10 cellular contexts compared by ENCODE assay signal in the genomic region with DNA sequence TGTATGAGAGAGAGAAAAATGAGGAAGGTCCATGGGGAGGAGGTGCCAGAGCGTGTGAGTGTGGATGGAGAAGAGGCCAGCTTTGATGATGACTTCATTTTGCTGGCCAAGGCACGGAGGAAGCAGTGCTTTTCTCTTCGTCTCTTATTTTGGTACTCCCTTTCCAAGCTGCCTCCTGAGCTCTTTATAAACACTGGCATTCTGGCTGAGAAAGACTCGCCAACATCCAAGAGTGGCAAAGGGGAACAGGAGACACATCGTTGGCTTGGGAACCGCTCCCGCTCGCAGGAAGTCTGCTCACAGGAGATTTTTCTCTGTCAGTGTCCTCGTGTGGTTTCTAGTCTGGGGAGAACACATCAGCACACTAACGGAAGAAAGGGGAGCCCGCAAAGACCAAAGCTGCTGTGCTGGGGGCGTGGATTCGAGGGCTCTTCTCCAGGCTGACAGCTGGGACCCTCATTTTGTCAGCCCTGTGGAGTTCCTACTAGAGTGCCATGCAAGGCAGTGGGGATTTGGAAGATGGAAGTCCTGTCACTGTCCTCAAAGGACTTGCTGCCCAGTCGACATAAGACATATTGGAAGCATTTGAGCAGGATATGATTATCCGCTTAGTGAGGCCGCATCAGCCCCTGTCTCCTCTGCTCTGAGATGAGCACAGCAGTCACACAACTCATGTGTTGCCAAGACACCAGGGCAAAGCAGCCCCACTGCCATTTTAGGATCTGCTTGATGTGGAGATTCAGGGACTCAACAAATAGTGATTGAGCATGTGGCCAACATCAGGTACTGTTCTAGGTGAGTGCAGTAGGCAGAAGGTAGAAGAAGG. TPM values are rescaled to one million over a fixed set of nuclear protein-coding genes. Genes with fewer than 3 reads are reported as not detected.
A peak's percentile ranks its signal among the peaks of the same experiment; 100 is the strongest.
DNase-seq lines count a peak whose midpoint lies in the region; ATAC-seq, FAIRE-seq and TF ChIP-seq lines count a peak whose summit lies in the region.
"Had no signal": no experiment of that assay in that cellular context is flagged by ENCODE, and none has a peak within 500 bp of the region (broad histone marks: within the 10 kb centered on the region; RNA-seq: fewer than 3 reads in every experiment).

No MANE protein-coding gene starts in this region.

- TF ChIP-seq EP300 in gastroesophageal sphincter (IDR thresholded peaks at IDR 0.05) (no peak), sigmoid colon (IDR thresholded peaks at IDR 0.05) (no peak)

- DNase-seq in GM19239 (ENCODE audit: insufficient read length, low spot score) = no peak
- no peak for DNase-seq in RWPE2 (ENCODE audit: low spot score)
- peak; percentile 92 for DNase-seq in sigmoid colon
- no peak for DNase-seq in NCI-H748 treated with DMSO at 0.1 percent for 48 hours (lab: John Stamatoyannopoulos, UW)
- DNase-seq in stimulated activated CD4-positive, alpha-beta T cell treated with anti-CD3 and anti-CD28 coated beads, Interleukin-4, amount 100 ng/mL, for 1 hour = no peak
- DNase-seq: PC-9 had no signal

- H3K36me3 ChIP-seq in RWPE2 (ENCODE audit: low read depth) (peaks cover 56% of the 10 kb centered on the region), gastroesophageal sphincter (peaks cover 0 to 6% of the 10 kb centered on the region in 2 donors), sigmoid colon (no peaks in the 10 kb centered on the region)

- no peaks in the 10 kb centered on the region for H3K27me3 ChIP-seq in RWPE2 (ENCODE audit: insufficient read depth, poor library complexity, severe bottlenecking)
- no peaks in the 10 kb centered on the region for H3K27me3 ChIP-seq in gastroesophageal sphincter
- H3K27me3 ChIP-seq in sigmoid colon = no peaks in the 10 kb centered on the region

- TF ChIP-seq CTCF in RWPE2 (IDR thresholded peaks at IDR 0.05; ENCODE audit: poor library complexity, severe bottlenecking) (no peak), gastroesophageal sphincter (IDR thresholded peaks at IDR 0.05) (no peak), sigmoid colon (IDR thresholded peaks at IDR 0.05) (no peak)

- H3K9me3 ChIP-seq in RWPE2 (ENCODE audit: severe bottlenecking) (no peaks in the 10 kb centered on the region), gastroesophageal sphincter (no peaks in the 10 kb centered on the region), sigmoid colon (no peaks in the 10 kb centered on the region)

- intact Hi-C loops in sigmoid colon (cut with DNase I) = no loop called here

- no peak for TF ChIP-seq POLR2A in gastroesophageal sphincter (IDR thresholded peaks at IDR 0.05)
- no peak for TF ChIP-seq POLR2A in sigmoid colon (IDR thresholded peaks at IDR 0.05)

- WGBS in gastroesophageal sphincter (ENCODE audit: low coverage in 1 of 2), 2 donors = 30 to 31% methylated on average over 10 to 12 of the region's 16 CpGs
- 46 to 78% methylated on average over 16 of the region's 16 CpGs for WGBS in sigmoid colon, 2 donors

- peak; percentile 40 for FAIRE-seq in GM19239 (lab: Jason Lieb, UNC)
- FAIRE-seq: islet of Langerhans had no signal

- peak overlapping the region; percentile 91 for H3K27ac ChIP-seq in RWPE2 (ENCODE audit: poor library complexity, severe bottlenecking)
- peak overlapping the region; percentile 17 to 97 (median 90) for H3K27ac ChIP-seq in gastroesophageal sphincter
- H3K27ac ChIP-seq in sigmoid colon = peak overlapping the region; percentile 96 to 99 (median 97)
- H3K27ac ChIP-seq: PC-9 had no signal

- ATAC-seq in RWPE2 (ENCODE audit: low read depth) (no peak), gastroesophageal sphincter (peak; percentile 83), HG02852 (IDR thresholded peaks at IDR 0.05; ENCODE audit: unreplicated experiment) (no peak), GM18519 (IDR thresholded peaks at IDR 0.05; ENCODE audit: low FRiP score, unreplicated experiment) (no peak)

- H3K4me1 ChIP-seq in RWPE2 (ENCODE audit: insufficient read depth, poor library complexity, severe bottlenecking) (peaks cover 53% of the 10 kb centered on the region), gastroesophageal sphincter (peaks cover 5 to 80% (median 34%) of the 10 kb centered on the region in 3 donors), sigmoid colon (peaks cover 0 to 68% (median 54%) of the 10 kb centered on the region in 4 donors)

- H3K4me3 ChIP-seq in RWPE2 (ENCODE audit: severe bottlenecking) = no peak overlapping the region
- H3K4me3 ChIP-seq in gastroesophageal sphincter = no peak overlapping the region
- no peak overlapping the region for H3K4me3 ChIP-seq in sigmoid colon
- H3K4me3 ChIP-seq: PC-9 had no signal

RNA-seq across cellular contexts. Expression of a gene that starts 8.0 kb away (rescaled TPM):
- total RNA-seq in gastroesophageal sphincter = 10 to 100 TPM; 18.7 to 44.9 (median 41.9) TPM
- total RNA-seq in sigmoid colon = 10 to 100 TPM; 42.0 to 72.4 (median 58.6) TPM
- polyA plus RNA-seq in sigmoid colon = 10 to 100 TPM; 10.6 to 94.5 (median 11.4) TPM

RNA-seq across cellular contexts. Expression of a gene that starts 40.6 kb away (rescaled TPM):
- total RNA-seq in gastroesophageal sphincter (10 to 100 TPM; 22.8 to 35.6 (median 25.5) TPM), sigmoid colon (10 to 100 TPM; 18.6 to 35.7 (median 35.5) TPM)
- polyA plus RNA-seq in sigmoid colon = 100 to 1,000 TPM; 283 to 436 (median 359) TPM

RNA-seq across cellular contexts. Expression of a gene that starts 40.8 kb away (rescaled TPM):
- total RNA-seq in gastroesophageal sphincter (1 to 10 TPM; 2.0 to 8.9 (median 7.5) TPM), sigmoid colon (1 to 10 TPM; 3.0 to 7.5 (median 5.4) TPM)
- 10 to 100 TPM in 1 of 3 donors, 1 to 10 TPM in 2; 7.9 to 12.7 (median 9.0) TPM for polyA plus RNA-seq in sigmoid colon

RNA-seq across cellular contexts. Expression of a gene that starts 56.2 kb away (rescaled TPM):
- total RNA-seq in gastroesophageal sphincter (under 1 TPM in 1 of 4 donors, not detected in 3; 0.54 TPM), sigmoid colon (not detected)
- under 1 TPM in 1 of 3 donors, not detected in 2; 0.25 TPM for polyA plus RNA-seq in sigmoid colon
